In genomic region chr4:173121044-173121685, GRCh38 we compare ENCODE assay signal across 8 cellular contexts. TPM values are rescaled to one million over a fixed set of nuclear protein-coding genes. Genes with fewer than 3 reads are reported as not detected.
A peak's percentile ranks its signal among the peaks of the same experiment; 100 is the strongest.
DNase-seq lines count a peak whose midpoint lies in the region; ATAC-seq and TF ChIP-seq lines count a peak whose summit lies in the region.

No MANE protein-coding gene starts in this region.

- DNase-seq in DND-41 (peak; percentile 79), SJCRH30 (peak; percentile 60 to 71), left colon (peak; percentile 48 to 70), Ammon's horn (ENCODE audit: low spot score) (no peak), HuH-7.5 (ENCODE audit: low spot score) (no peak), pons (ENCODE audit: low spot score) (no peak)

- no peaks in the 10 kb centered on the region for H3K79me2 ChIP-seq in DND-41 (ENCODE audit: insufficient read depth, low read length)

- no peak for TF ChIP-seq CTCF in DND-41 (IDR thresholded peaks at IDR 0.05; ENCODE audit: borderline replicate concordance, extremely low read depth, low read length, poor library complexity, severe bottlenecking)

- no peaks in the 10 kb centered on the region for H4K20me1 ChIP-seq in DND-41 (ENCODE audit: insufficient read depth, low read length)

- ATAC-seq in DND-41 (ENCODE audit: insufficient read depth, low read depth) (peak; percentile 98), GM19351 (IDR thresholded peaks at IDR 0.05; ENCODE audit: unreplicated experiment) (peak; percentile 88), HG03159 (IDR thresholded peaks at IDR 0.05; ENCODE audit: unreplicated experiment) (peak; percentile 98), left colon (peak; percentile 90)

- intact Hi-C loops in left colon (cut with DNase I, micrococcal nuclease) = no loop called here

- H3K27ac ChIP-seq in DND-41 (ENCODE audit: low read length) (peak overlapping the region; percentile 3; the same call in 1 of the 2 replicates), SJCRH30 (no peak overlapping the region)

- peak overlapping the region; percentile 48; the same call in 1 of the 2 replicates for H3K4me2 ChIP-seq in DND-41 (ENCODE audit: insufficient read depth, low read length)

- no peaks in the 10 kb centered on the region for H3K36me3 ChIP-seq in DND-41 (ENCODE audit: insufficient read depth, low read length)
- H3K36me3 ChIP-seq in SJCRH30 = no peaks in the 10 kb centered on the region

- no peak overlapping the region for H2AFZ ChIP-seq in DND-41 (ENCODE audit: low read depth, low read length)

- H3K9ac ChIP-seq in DND-41 (ENCODE audit: low read depth, low read length) = no peak overlapping the region

- H3K27me3 ChIP-seq in DND-41 (ENCODE audit: insufficient read depth, low read length, poor library complexity) (no peaks in the 10 kb centered on the region), SJCRH30 (no peaks in the 10 kb centered on the region)

- H3K9me3 ChIP-seq in DND-41 (ENCODE audit: insufficient read depth, low read length, severe bottlenecking) (no peaks in the 10 kb centered on the region), SJCRH30 (replicated peaks) (no peaks in the 10 kb centered on the region)

- H3K4me3 ChIP-seq in DND-41 (ENCODE audit: low read depth in 1 of 2, low read length in 2 of 2) (no peak overlapping the region), SJCRH30 (no peak overlapping the region)

- H3K4me1 ChIP-seq in DND-41 (ENCODE audit: insufficient read depth, low read length) (peaks cover 21% of the 10 kb centered on the region), SJCRH30 (peaks cover 5% of the 10 kb centered on the region; the same call in 1 of the 2 replicates)

RNA-seq across cellular contexts. Expression of gene GALNT7, which starts 47.4 kb away (rescaled TPM):
- total RNA-seq in SJCRH30 (2014; rRNA removed; shearing (Covaris generic)) = 42.9 and 48.4 TPM in 2 replicates
- total RNA-seq in left colon = 100 to 1,000 TPM; 138 to 143 TPM

Comparison
In these comparisons a context has a peak if more than half of its experiments do, and no peak if none do; other contexts are left out.
1. DNase-seq: peak in DND-41 (single experiment), SJCRH30 (2 of 2) and left colon (2 of 2); none in Ammon's horn (single experiment), HuH-7.5 (single experiment) and pons (single experiment).
2. Peak in every context shown above with its lines, with median percentiles within 50 percentile points of each other: ATAC-seq.